28 cellular contexts compared by ENCODE assay signal in the genomic region with DNA sequence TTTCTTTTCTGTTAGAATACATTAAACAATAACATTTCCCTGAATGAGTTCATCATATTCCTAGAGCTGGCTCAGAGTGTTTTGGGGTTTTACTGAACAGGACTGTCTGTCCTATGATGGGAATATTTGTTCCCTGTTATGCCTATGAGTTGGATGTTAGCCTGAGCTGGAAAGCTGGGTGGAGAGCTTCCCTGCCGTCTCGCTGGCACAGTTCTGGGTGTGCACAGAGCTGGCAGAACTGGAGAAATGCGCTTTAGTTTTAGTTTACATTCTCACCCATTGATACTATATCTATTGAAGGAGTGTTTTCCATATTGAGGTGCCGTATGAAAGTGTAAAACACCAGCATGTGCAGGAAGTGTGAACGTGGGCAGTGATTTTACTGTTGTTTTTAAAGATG.
"Had no signal": no experiment of that assay in that cellular context is flagged by ENCODE, and none has a peak within 500 bp of the region (broad histone marks: within the 10 kb centered on the region; RNA-seq: fewer than 3 reads in every experiment).

No MANE protein-coding gene starts in this region.

- ATAC-seq: stimulated activated effector memory CD8-positive, alpha-beta T cell treated with anti-CD3 and anti-CD28 coated beads, Interleukin-12 subunit alpha, Interleukin-12 subunit beta, amount 100 ng/mL, for 72 hours; stimulated activated memory B cell treated with anti-CD40 and anti-IgM and Interleukin-4, amounts not matched to agents 10 μg/mL and 1 μg/mL and 100 μg/mL, for 72 hours; stimulated activated naive B cell treated with anti-CD40 and anti-IgM and Interleukin-4, amounts not matched to agents 10 μg/mL and 1 μg/mL and 100 μg/mL, for 72 hours; stimulated activated naive CD8-positive, alpha-beta T cell treated with anti-CD3 and anti-CD28 coated beads, Interleukin-15, amount 100 ng/mL, for 72 hours; stimulated activated naive CD8-positive, alpha-beta T cell treated with anti-CD3 and anti-CD28 coated beads, Interleukin-15, Interleukin-2, amounts not matched to agents 100 U/mL and 50 U/mL, for 24 hours; upper lobe of right lung had no signal

- H3K4me1 Mint-ChIP-seq: stimulated activated effector memory CD8-positive, alpha-beta T cell treated with anti-CD3 and anti-CD28 coated beads, Interleukin-12 subunit alpha, Interleukin-12 subunit beta, amount 100 ng/mL, for 72 hours; stimulated activated memory B cell treated with anti-CD40 and anti-IgM and Interleukin-4, amounts not matched to agents 10 μg/mL and 1 μg/mL and 100 μg/mL, for 72 hours; stimulated activated naive CD8-positive, alpha-beta T cell treated with anti-CD3 and anti-CD28 coated beads, Interleukin-15, amount 100 ng/mL, for 72 hours had no signal

- H3K27me3 ChIP-seq: suprapubic skin, testis, thyroid gland, tibial artery, tibial nerve, transverse colon, upper lobe of left lung, upper lobe of right lung, uterus, vagina had no signal

- H3K36me3 Mint-ChIP-seq: stimulated activated effector memory CD8-positive, alpha-beta T cell treated with anti-CD3 and anti-CD28 coated beads, Interleukin-12 subunit alpha, Interleukin-12 subunit beta, amount 100 ng/mL, for 72 hours; stimulated activated memory B cell treated with anti-CD40 and anti-IgM and Interleukin-4, amounts not matched to agents 10 μg/mL and 1 μg/mL and 100 μg/mL, for 72 hours; stimulated activated naive B cell treated with anti-CD40 and anti-IgM and Interleukin-4, amounts not matched to agents 10 μg/mL and 1 μg/mL and 100 μg/mL, for 72 hours; type B pancreatic cell had no signal

- H3K9me3 ChIP-seq: stomach, suprapubic skin, testis, thoracic aorta, thyroid gland, tibial artery, tibial nerve, transverse colon, upper lobe of left lung, upper lobe of right lung, uterus, vagina had no signal

- H3K27ac ChIP-seq: stomach, suprapubic skin, testis, thoracic aorta, thyroid gland, tibial artery, tibial nerve, transverse colon, upper lobe of left lung, upper lobe of right lung, uterus, vagina had no signal

- H3K27me3 Mint-ChIP-seq: stimulated activated memory B cell treated with anti-CD40 and anti-IgM and Interleukin-4, amounts not matched to agents 10 μg/mL and 1 μg/mL and 100 μg/mL, for 72 hours; stimulated activated naive B cell treated with anti-CD40 and anti-IgM and Interleukin-4, amounts not matched to agents 10 μg/mL and 1 μg/mL and 100 μg/mL, for 72 hours had no signal

- H3K9me3 Mint-ChIP-seq: stimulated activated naive B cell treated with anti-CD40 and anti-IgM and Interleukin-4, amounts not matched to agents 10 μg/mL and 1 μg/mL and 100 μg/mL, for 72 hours; stimulated activated naive CD8-positive, alpha-beta T cell treated with anti-CD3 and anti-CD28 coated beads, Interleukin-15, amount 100 ng/mL, for 72 hours; type B pancreatic cell had no signal

- H3K4me3 ChIP-seq: stomach, suprapubic skin, testis, thoracic aorta, thyroid gland, tibial artery, tibial nerve, transverse colon, upper lobe of left lung, upper lobe of right lung, uterus, vagina had no signal

- H3K36me3 ChIP-seq: stomach, suprapubic skin, thoracic aorta, thyroid gland, tibial artery, tibial nerve, transverse colon, upper lobe of left lung, upper lobe of right lung, uterus, vagina had no signal

- H3K4me3 Mint-ChIP-seq: stimulated activated effector memory CD8-positive, alpha-beta T cell treated with anti-CD3 and anti-CD28 coated beads, Interleukin-12 subunit alpha, Interleukin-12 subunit beta, amount 100 ng/mL, for 72 hours; stimulated activated memory B cell treated with anti-CD40 and anti-IgM and Interleukin-4, amounts not matched to agents 10 μg/mL and 1 μg/mL and 100 μg/mL, for 72 hours; stimulated activated naive B cell treated with anti-CD40 and anti-IgM and Interleukin-4, amounts not matched to agents 10 μg/mL and 1 μg/mL and 100 μg/mL, for 72 hours; stimulated activated naive CD8-positive, alpha-beta T cell treated with anti-CD3 and anti-CD28 coated beads, Interleukin-15, amount 100 ng/mL, for 72 hours; stimulated activated naive CD8-positive, alpha-beta T cell treated with anti-CD3 and anti-CD28 coated beads, Interleukin-15, Interleukin-2, amounts not matched to agents 100 ng/mL and 50 ng/mL, for 24 hours; type B pancreatic cell had no signal

- H3K27ac Mint-ChIP-seq: stimulated activated effector memory CD8-positive, alpha-beta T cell treated with anti-CD3 and anti-CD28 coated beads, Interleukin-12 subunit alpha, Interleukin-12 subunit beta, amount 100 ng/mL, for 72 hours; stimulated activated memory B cell treated with anti-CD40 and anti-IgM and Interleukin-4, amounts not matched to agents 10 μg/mL and 1 μg/mL and 100 μg/mL, for 72 hours; stimulated activated naive B cell treated with anti-CD40 and anti-IgM and Interleukin-4, amounts not matched to agents 10 μg/mL and 1 μg/mL and 100 μg/mL, for 72 hours; stimulated activated naive CD8-positive, alpha-beta T cell treated with anti-CD3 and anti-CD28 coated beads, Interleukin-15, Interleukin-2, amounts not matched to agents 100 ng/mL and 50 ng/mL, for 24 hours; type B pancreatic cell had no signal

- H3K4me1 ChIP-seq: suprapubic skin, testis, tibial artery, tibial nerve, transverse colon, upper lobe of left lung, upper lobe of right lung, uterus, vagina had no signal

- DNase-seq: stimulated activated CD4-positive, alpha-beta T cell treated with anti-CD3 and anti-CD28 coated beads, Interleukin-2, amount 100 ng/mL, for 48 hours; stimulated activated CD4-positive, alpha-beta T cell treated with anti-CD3 and anti-CD28 coated beads, Interleukin-4, amount 100 ng/mL, for 1 hour; stimulated activated CD4-positive, alpha-beta T cell treated with anti-CD3 and anti-CD28 coated beads, Interleukin-4, amount 100 ng/mL, for 24 hours; stimulated activated CD4-positive, alpha-beta T cell treated with anti-CD3 and anti-CD28 coated beads, Interleukin-4, amount 100 ng/mL, for 4 hours; stimulated activated CD8-positive, alpha-beta memory T cell treated with anti-CD3 and anti-CD28 coated beads, Interleukin-4, amount 100 ng/mL, for 48 hours; stimulated activated naive B cell treated with anti-CD40 and anti-IgM and Interleukin-4, amounts not matched to agents 10 μg/mL and 1 μg/mL and 100 μg/mL, for 72 hours; stimulated activated naive CD4-positive, alpha-beta T cell; stimulated activated naive CD4-positive, alpha-beta T cell treated with Interleukin-2 at 50 U/mL for 16 hours; stimulated activated naive CD8-positive, alpha-beta T cell treated with anti-CD3 and anti-CD28 coated beads, Interleukin-15, amount 100 ng/mL, for 72 hours; stimulated activated naive CD8-positive, alpha-beta T cell treated with anti-CD3 and anti-CD28 coated beads, Interleukin-15, Interleukin-2, amounts not matched to agents 100 U/mL and 50 U/mL, for 24 hours; stomach; substantia nigra; testis; thyroid gland; tibial artery; transverse colon; trophoblast cell; upper lobe of left lung; upper lobe of right lung; uterus had no signal
